Comparison of ENCODE assay signal across 8 cellular contexts in genomic region chr4:20254517-20255250, GRCh38. TPM values are rescaled to one million over a fixed set of nuclear protein-coding genes. Genes with fewer than 3 reads are reported as not detected.
A peak's percentile ranks its signal among the peaks of the same experiment; 100 is the strongest.
DNase-seq lines count a peak whose midpoint lies in the region; ATAC-seq and TF ChIP-seq lines count a peak whose summit lies in the region.

No MANE protein-coding gene starts in this region.

- no peaks in the 10 kb centered on the region for H3K9me3 ChIP-seq in ovary

- intact Hi-C loops in CD14-positive monocyte (cut with micrococcal nuclease), result no loop called here
- intact Hi-C loops in ovary (cut with DNase I), result no loop called here

- peaks cover 5% of the 10 kb centered on the region for H3K4me1 Mint-ChIP-seq in CD14-positive monocyte

- no peak for TF ChIP-seq CTCF in CD14-positive monocyte (IDR thresholded peaks at IDR 0.05)
- TF ChIP-seq CTCF in foreskin keratinocyte (conservative IDR thresholded peaks at IDR 0.05), result no peak
- no peak for TF ChIP-seq CTCF in ovary (IDR thresholded peaks at IDR 0.05)

- peaks cover 54 to 71% (median 56%) of the 10 kb centered on the region in 3 donors for H3K27me3 Mint-ChIP-seq in CD14-positive monocyte (ENCODE audit: low read depth in 3 of 3)

- H3K4me1 ChIP-seq in foreskin keratinocyte (peaks cover 12% of the 10 kb centered on the region), ovary (ENCODE audit: insufficient read depth) (peaks cover 10% of the 10 kb centered on the region)

- H3K27me3 ChIP-seq in foreskin keratinocyte, result no peaks in the 10 kb centered on the region
- H3K27me3 ChIP-seq in ovary, result no peaks in the 10 kb centered on the region

- 4% methylated on average over 67 to 72 of the region's 72 CpGs for WGBS in ovary, 3 donors

- H3K36me3 ChIP-seq in ovary, result no peaks in the 10 kb centered on the region

- H3K27ac ChIP-seq in foreskin keratinocyte, result no peak overlapping the region
- H3K27ac ChIP-seq in ovary, result no peak overlapping the region

- ATAC-seq in foreskin keratinocyte (peak; percentile 24), HG03025 (IDR thresholded peaks at IDR 0.05; ENCODE audit: low FRiP score, unreplicated experiment) (no peak)

- no peak for DNase-seq in CD14-positive monocyte (ENCODE audit: low spot score)
- peak; percentile 52 for DNase-seq in NCI-H748 (lab: John Stamatoyannopoulos, UW; ENCODE audit: unreplicated experiment)
- peak in 1 of 2 donors; percentile 25 for DNase-seq in foreskin keratinocyte
- peak in 4 of 5 donors; percentile 22 to 46 (median 30) for DNase-seq in ovary
- DNase-seq in NCI-H2107 (lab: John Stamatoyannopoulos, UW), result no peak
- no peak for DNase-seq in NCI-H2029 treated with DMSO at 0.1 percent for 48 hours (lab: John Stamatoyannopoulos, UW)
- no peak for DNase-seq in stimulated activated CD4-positive, alpha-beta T cell treated with anti-CD3 and anti-CD28 coated beads, Interleukin-2, amount 100 ng/mL, for 24 hours

- no peak for TF ChIP-seq EP300 in ovary (IDR thresholded peaks at IDR 0.05)

- H3K4me3 ChIP-seq in ovary, result peak overlapping the region; percentile 71

- H3K9me3 Mint-ChIP-seq in CD14-positive monocyte, result peaks cover 0 to 18% (median 8%) of the 10 kb centered on the region in 7 donors

- H3K4me3 Mint-ChIP-seq in CD14-positive monocyte, result peak overlapping the region; percentile 6 to 88

- H3K36me3 Mint-ChIP-seq in CD14-positive monocyte, result no peaks in the 10 kb centered on the region

- H3K27ac Mint-ChIP-seq in CD14-positive monocyte, result no peak overlapping the region

- no peak for TF ChIP-seq POLR2A in ovary (IDR thresholded peaks at IDR 0.05)

RNA-seq across cellular contexts. Expression of gene SLIT2, which starts 3.0 kb away (rescaled TPM):
- polyA plus RNA-seq in CD14-positive monocyte, result not detected
- total RNA-seq in foreskin keratinocyte, result 22.6 and 26.9 TPM in 2 replicates
- polyA plus RNA-seq in foreskin keratinocyte, result 4.5 and 6.0 TPM in 2 replicates
- total RNA-seq in ovary, result 10 to 100 TPM in 4 of 7 donors, 1 to 10 TPM in 3; 5.3 to 17.7 (median 10.1) TPM
- polyA plus RNA-seq in ovary, result 10 to 100 TPM in 1 of 2 donors, 1 to 10 TPM in 1; 2.0 to 16.1 TPM

Comparison
In these comparisons a context has a peak if more than half of its experiments do, and no peak if none do; other contexts are left out.
1. DNase-seq: peak in NCI-H748 (single experiment) and ovary (4 of 5); none in CD14-positive monocyte (single experiment), NCI-H2107 (single experiment), NCI-H2029 treated with DMSO at 0.1 percent for 48 hours (single experiment) and stimulated activated CD4-positive, alpha-beta T cell treated with anti-CD3 and anti-CD28 coated beads, Interleukin-2, amount 100 ng/mL, for 24 hours (0 of 2).